22 cellular contexts compared by ENCODE assay signal in the genomic region with DNA sequence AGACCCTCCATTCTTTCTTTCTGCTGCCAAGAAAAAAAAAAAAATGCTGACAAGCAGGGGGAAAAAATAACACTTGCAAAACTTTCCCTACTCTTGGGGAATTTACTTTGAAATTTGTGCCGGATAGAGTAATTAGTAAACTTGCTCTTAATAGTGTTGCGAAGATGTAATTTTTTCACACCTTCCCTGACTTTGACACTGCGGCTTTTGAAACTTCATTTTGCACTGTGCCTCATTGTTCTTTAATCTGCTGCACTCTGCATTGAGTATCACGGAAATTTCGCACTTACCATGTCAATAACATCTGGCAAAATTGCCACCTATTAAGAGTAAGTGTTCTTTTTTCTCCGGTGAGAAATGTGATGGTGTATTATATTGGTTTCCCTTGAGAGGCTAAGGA.
"Had no signal": no experiment of that assay in that cellular context is flagged by ENCODE, and none has a peak within 500 bp of the region (broad histone marks: within the 10 kb centered on the region; RNA-seq: fewer than 3 reads in every experiment).

No MANE protein-coding gene starts in this region.

- H3K27me3 Mint-ChIP-seq: memory B cell had no signal

- H3K9me3 Mint-ChIP-seq: mesothelial cell of epicardium, nephron progenitor cell had no signal

- H3K4me1 Mint-ChIP-seq: memory B cell, mesothelial cell of epicardium had no signal

- DNase-seq: effector memory CD4-positive, alpha-beta T cell; esophagus squamous epithelium; foreskin fibroblast; glutamatergic neuron; left cardiac atrium; left ventricle myocardium inferior; lower lobe of right lung; nephron progenitor cell; sigmoid colon; stimulated activated CD4-positive, alpha-beta T cell treated with anti-CD3 and anti-CD28 coated beads, Interleukin-2, amount 100 ng/mL, for 24 hours; stimulated activated CD4-positive, alpha-beta T cell treated with anti-CD3 and anti-CD28 coated beads, Interleukin-4, amount 100 ng/mL, for 4 hours; stimulated activated naive CD4-positive, alpha-beta T cell; stomach; substantia nigra; transverse colon had no signal

- H3K4me3 ChIP-seq: esophagus squamous epithelium, gastroesophageal sphincter, left ventricle myocardium inferior, lower lobe of right lung, right atrium auricular region, sigmoid colon, skin epidermis, stomach, thoracic aorta, transverse colon had no signal

- H3K36me3 Mint-ChIP-seq: memory B cell, mesothelial cell of epicardium had no signal

- H3K27me3 ChIP-seq: neutrophil, right atrium auricular region, sigmoid colon, transverse colon had no signal

- H3K4me1 ChIP-seq: esophagus squamous epithelium, gastroesophageal sphincter, left ventricle myocardium inferior, lower lobe of right lung, right atrium auricular region, sigmoid colon, stomach, transverse colon had no signal

- H3K36me3 ChIP-seq: esophagus squamous epithelium, gastroesophageal sphincter, left ventricle myocardium inferior, lower lobe of right lung, neutrophil, right atrium auricular region, sigmoid colon, stomach, thoracic aorta, transverse colon had no signal

- ATAC-seq: gastroesophageal sphincter, left cardiac atrium, lower lobe of right lung had no signal

- H3K27ac Mint-ChIP-seq: memory B cell, mesothelial cell of epicardium, nephron progenitor cell had no signal

- H3K27ac ChIP-seq: esophagus squamous epithelium, gastroesophageal sphincter, left ventricle myocardium inferior, lower lobe of right lung, neutrophil, right atrium auricular region, sigmoid colon, stomach, thoracic aorta, transverse colon had no signal

- H3K4me3 Mint-ChIP-seq: memory B cell, mesothelial cell of epicardium, nephron progenitor cell had no signal

- H3K9me3 ChIP-seq: esophagus squamous epithelium, gastroesophageal sphincter, left ventricle myocardium inferior, lower lobe of right lung, neutrophil, right atrium auricular region, sigmoid colon, stomach, thoracic aorta, transverse colon had no signal
